In genomic region chr1:31753623-31754349, GRCh38 we compare ENCODE assay signal across 9 cellular contexts.
A peak's percentile ranks its signal among the peaks of the same experiment; 100 is the strongest.
DNase-seq lines count a peak whose midpoint lies in the region; ATAC-seq and TF ChIP-seq lines count a peak whose summit lies in the region.
"Had no signal": no experiment of that assay in that cellular context is flagged by ENCODE, and none has a peak within 500 bp of the region (broad histone marks: within the 10 kb centered on the region; RNA-seq: fewer than 3 reads in every experiment).

No MANE protein-coding gene starts in this region.

- no peaks in the 10 kb centered on the region for H3K4me1 ChIP-seq in MM.1S (ENCODE audit: low read length)

- H3K27me3 ChIP-seq in MM.1S (replicated peaks; ENCODE audit: insufficient read depth, low read length): no peaks in the 10 kb centered on the region

- no peaks in the 10 kb centered on the region for H3K79me2 ChIP-seq in MM.1S (ENCODE audit: low read length)

- no peak overlapping the region for H3K4me2 ChIP-seq in MM.1S (ENCODE audit: low read depth, low read length)

- H3K27ac ChIP-seq in MM.1S (ENCODE audit: low read length): no peak overlapping the region

- peak; percentile 95 for DNase-seq in Ammon's horn (ENCODE audit: low spot score)
- peak; percentile 92 for DNase-seq in NCI-H1694 (lab: John Stamatoyannopoulos, UW)
- DNase-seq in cerebellar cortex (ENCODE audit: low spot score): peak; percentile 76
- peak; percentile 96 for DNase-seq in medulla oblongata (ENCODE audit: extremely low spot score)
- no peak for DNase-seq in MM.1S
- DNase-seq in retina: no peak
- DNase-seq: CD4-positive, CD25-positive, alpha-beta regulatory T cell had no signal

- no peaks in the 10 kb centered on the region for H3F3A ChIP-seq in MM.1S (ENCODE audit: insufficient read depth, low read length)

- no peaks in the 10 kb centered on the region for H3K9me2 ChIP-seq in MM.1S (replicated peaks; ENCODE audit: insufficient read depth, low read length)

- H3K4me3 ChIP-seq in MM.1S (ENCODE audit: low read length): no peak overlapping the region

- no peaks in the 10 kb centered on the region for H3K9me3 ChIP-seq in MM.1S (replicated peaks; ENCODE audit: insufficient read depth, low read length)

- no peak overlapping the region for H2AFZ ChIP-seq in MM.1S (ENCODE audit: low read length)

- H3K9ac ChIP-seq in MM.1S (ENCODE audit: low read length): no peak overlapping the region

- TF ChIP-seq CTCF in MM.1S (IDR thresholded peaks at IDR 0.05; ENCODE audit: low read length): no peak

- no peaks in the 10 kb centered on the region for H4K20me1 ChIP-seq in MM.1S (ENCODE audit: insufficient read depth, low read length)

- ATAC-seq in HG02852 (IDR thresholded peaks at IDR 0.05; ENCODE audit: unreplicated experiment) (no peak), GM21367 (IDR thresholded peaks at IDR 0.05; ENCODE audit: unreplicated experiment) (no peak)

- H3K36me3 ChIP-seq in MM.1S (replicated peaks; ENCODE audit: insufficient read depth, low read length): no peaks in the 10 kb centered on the region

Comparison
In these comparisons a context has a peak if more than half of its experiments do, and no peak if none do; other contexts are left out.
1. DNase-seq: peak in Ammon's horn (single experiment), NCI-H1694 (single experiment), cerebellar cortex (single experiment) and medulla oblongata (single experiment); none in MM.1S (single experiment) and retina (single experiment).